In genomic region chr1:12001249-12001917, GRCh38 we compare ENCODE assay signal across 1 cellular context.
A peak's percentile ranks its signal among the peaks of the same experiment; 100 is the strongest.
TF ChIP-seq lines count a peak whose summit lies in the region.

No MANE protein-coding gene starts in this region.

TF ChIP-seq in K562, 482 proteins besides CTCF, POLR2A, EP300 and RAD21 (continued from another document):
- TF ChIP-seq NKRF (IDR thresholded peaks at IDR 0.05; ENCODE audit: borderline replicate concordance) (no peak), PRDM10 (IDR thresholded peaks at IDR 0.05; ENCODE audit: partially characterized antibody) (no peak), ZNF57 (CRISPR knock-in tag; IDR thresholded peaks at IDR 0.05) (no peak), ZNF551 (CRISPR knock-in tag; IDR thresholded peaks at IDR 0.05) (no peak), SIN3A (IDR thresholded peaks at IDR 0.05; ENCODE audit: borderline replicate concordance in 2 of 2, control insufficient read depth in 1 of 2, low read depth in 2 of 2, low read length in 2 of 2) (no peak), CREB3L1 (IDR thresholded peaks at IDR 0.05; ENCODE audit: borderline replicate concordance, low read depth) (0 out of 2 replicates have a peak, but pooled peaks have one; percentile 24), TRIM25 (IDR thresholded peaks at IDR 0.05; ENCODE audit: borderline replicate concordance) (no peak), ZSCAN29 (IDR thresholded peaks at IDR 0.05) (no peak), YY1 (IDR thresholded peaks at IDR 0.05; ENCODE audit: borderline replicate concordance in 1 of 3, control insufficient read depth in 1 of 3, extremely low read depth in 1 of 3, insufficient read depth in 3 of 3, insufficient read length in 1 of 3, insufficient replicate concordance in 2 of 3, low read depth in 1 of 3, low read length in 2 of 3) (no peak), ATF3 (IDR thresholded peaks at IDR 0.05) (peak; percentile 28; the same call in 1 of the 2 replicates), ATF3 (CRISPR knock-in tag; conservative IDR thresholded peaks at IDR 0.05) (no peak), ARID3A (IDR thresholded peaks at IDR 0.05; ENCODE audit: borderline replicate concordance, low read depth, low read length) (no peak), STAT5A (IDR thresholded peaks at IDR 0.05; ENCODE audit: borderline replicate concordance, low read length) (no peak), ZHX1 (conservative IDR thresholded peaks at IDR 0.05; ENCODE audit: low read length) (no peak)
